Comparison of ENCODE assay signal across 8 cellular contexts in genomic region chr4:102761478-102761790, GRCh38. TPM values are rescaled to one million over a fixed set of nuclear protein-coding genes. Genes with fewer than 3 reads are reported as not detected.
DNase-seq lines count a peak whose midpoint lies in the region; ATAC-seq and TF ChIP-seq lines count a peak whose summit lies in the region.

No MANE protein-coding gene starts in this region.

- ATAC-seq in GM21390 (IDR thresholded peaks at IDR 0.05; ENCODE audit: unreplicated experiment) (peak; percentile 11), left ventricle myocardium superior (peak; percentile 21), GM21360 (IDR thresholded peaks at IDR 0.05; ENCODE audit: unreplicated experiment) (no peak), HG03097 (IDR thresholded peaks at IDR 0.05; ENCODE audit: low FRiP score, unreplicated experiment) (no peak)
- ATAC-seq in activated CD8-positive, alpha-beta T cell treated with anti-CD3 and anti-CD28 coated beads, Interleukin-2, amount 10 ng/mL, durations not matched to agents 7 days and 5 days: no peak

- no peaks in the 10 kb centered on the region for H3K9me3 Mint-ChIP-seq in activated CD8-positive, alpha-beta T cell treated with anti-CD3 and anti-CD28 coated beads, Interleukin-2, amount 10 ng/mL, durations not matched to agents 7 days and 5 days (ENCODE audit: insufficient read depth)

- H3K27me3 ChIP-seq in skeletal muscle tissue (ENCODE audit: control insufficient read depth in 3 of 3, insufficient read depth in 3 of 3, low read length in 3 of 3): no peaks in the 10 kb centered on the region

- DNase-seq in A172 (ENCODE audit: low spot score): peak; percentile 6
- DNase-seq in activated CD8-positive, alpha-beta T cell treated with anti-CD3 and anti-CD28 coated beads, Interleukin-2, amount 10 ng/mL, durations not matched to agents 7 days and 5 days: no peak
- no peak for DNase-seq in left ventricle myocardium superior
- DNase-seq in erythroblast (lab: John Stamatoyannopoulos, UW): no peak

- POLR2A ChIA-PET in activated CD8-positive, alpha-beta T cell treated with anti-CD3 and anti-CD28 coated beads, Interleukin-2, amount 10 ng/mL, durations not matched to agents 7 days and 5 days (lab: Charles Lee): interaction anchor here (1.1 to 3.1 kb wide), 8 partner anchors 23 to 260 kb away, joined by 4 to 26 read pairs (median 6); partner anchors contain the start of genes CISD2, NFKB1 and UBE2D3

- H3K4me1 ChIP-seq in skeletal muscle tissue (ENCODE audit: control insufficient read depth in 3 of 3, insufficient read depth in 3 of 3, low read length in 3 of 3): peaks cover 6 to 17% (median 10%) of the 10 kb centered on the region in 3 donors

- peak overlapping the region; percentile 77 for H3K27ac ChIP-seq in skeletal muscle tissue (ENCODE audit: low read depth, low read length)

- no peak for TF ChIP-seq POLR2A in erythroblast (IDR thresholded peaks at IDR 0.05; ENCODE audit: low read length)

- peak overlapping the region; percentile 79 to 95 (median 93) for H3K9ac ChIP-seq in skeletal muscle tissue (ENCODE audit: low read depth in 1 of 3, low read length in 3 of 3)

- peaks cover 31% of the 10 kb centered on the region for H3K4me1 Mint-ChIP-seq in activated CD8-positive, alpha-beta T cell treated with anti-CD3 and anti-CD28 coated beads, Interleukin-2, amount 10 ng/mL, durations not matched to agents 7 days and 5 days (ENCODE audit: low read depth)

- CTCF ChIA-PET in activated CD8-positive, alpha-beta T cell treated with anti-CD3 and anti-CD28 coated beads, Interleukin-2, amount 10 ng/mL, durations not matched to agents 7 days and 5 days (lab: Charles Lee): interaction anchor here (0.9 to 1.4 kb wide), 8 partner anchors 17 to 331 kb away, joined by 3 to 5 read pairs (median 3); partner anchors contain the start of gene UBE2D3

- no peaks in the 10 kb centered on the region for H3K36me3 ChIP-seq in skeletal muscle tissue (ENCODE audit: control insufficient read depth in 3 of 3, insufficient read depth in 3 of 3, low read length in 3 of 3)

- intact Hi-C loops in left ventricle myocardium superior (cut with micrococcal nuclease): no loop called here

- H3K27ac Mint-ChIP-seq in activated CD8-positive, alpha-beta T cell treated with anti-CD3 and anti-CD28 coated beads, Interleukin-2, amount 10 ng/mL, durations not matched to agents 7 days and 5 days: peak overlapping the region; percentile 74

- no peaks in the 10 kb centered on the region for H3K9me3 ChIP-seq in skeletal muscle tissue (ENCODE audit: control insufficient read depth in 3 of 3, low read length in 3 of 3)

- peak overlapping the region; percentile 92 for H3K4me3 Mint-ChIP-seq in activated CD8-positive, alpha-beta T cell treated with anti-CD3 and anti-CD28 coated beads, Interleukin-2, amount 10 ng/mL, durations not matched to agents 7 days and 5 days

- H3K36me3 Mint-ChIP-seq in activated CD8-positive, alpha-beta T cell treated with anti-CD3 and anti-CD28 coated beads, Interleukin-2, amount 10 ng/mL, durations not matched to agents 7 days and 5 days (ENCODE audit: low read depth): peaks cover 7% of the 10 kb centered on the region

- peak overlapping the region; percentile 96 to 99 (median 96) for H3K4me3 ChIP-seq in skeletal muscle tissue (ENCODE audit: low read length in 3 of 3)

- no peaks in the 10 kb centered on the region for H3K27me3 Mint-ChIP-seq in activated CD8-positive, alpha-beta T cell treated with anti-CD3 and anti-CD28 coated beads, Interleukin-2, amount 10 ng/mL, durations not matched to agents 7 days and 5 days (ENCODE audit: low read depth)

RNA-seq across cellular contexts. Expression of gene MANBA, which starts 0.7 kb away (rescaled TPM):
- 29.9 and 32.8 TPM in 2 replicates for total RNA-seq in A172 (2014; rRNA removed; shearing (Covaris generic))
- total RNA-seq in activated CD8-positive, alpha-beta T cell treated with anti-CD3 and anti-CD28 coated beads, Interleukin-2, amount 10 ng/mL, durations not matched to agents 7 days and 5 days: 10 to 100 TPM; 15.1 to 16.6 TPM
- total RNA-seq in left ventricle myocardium superior (27.3 TPM), skeletal muscle tissue (27.7 TPM)

Comparison
In these comparisons a context has a peak if more than half of its experiments do, and no peak if none do; other contexts are left out.
1. ATAC-seq: peak in GM21390 (single experiment) and left ventricle myocardium superior (single experiment); none in activated CD8-positive, alpha-beta T cell treated with anti-CD3 and anti-CD28 coated beads, Interleukin-2, amount 10 ng/mL, durations not matched to agents 7 days and 5 days (single experiment), GM21360 (single experiment) and HG03097 (single experiment).